1 cellular context compared by ENCODE assay signal in the genomic region with DNA sequence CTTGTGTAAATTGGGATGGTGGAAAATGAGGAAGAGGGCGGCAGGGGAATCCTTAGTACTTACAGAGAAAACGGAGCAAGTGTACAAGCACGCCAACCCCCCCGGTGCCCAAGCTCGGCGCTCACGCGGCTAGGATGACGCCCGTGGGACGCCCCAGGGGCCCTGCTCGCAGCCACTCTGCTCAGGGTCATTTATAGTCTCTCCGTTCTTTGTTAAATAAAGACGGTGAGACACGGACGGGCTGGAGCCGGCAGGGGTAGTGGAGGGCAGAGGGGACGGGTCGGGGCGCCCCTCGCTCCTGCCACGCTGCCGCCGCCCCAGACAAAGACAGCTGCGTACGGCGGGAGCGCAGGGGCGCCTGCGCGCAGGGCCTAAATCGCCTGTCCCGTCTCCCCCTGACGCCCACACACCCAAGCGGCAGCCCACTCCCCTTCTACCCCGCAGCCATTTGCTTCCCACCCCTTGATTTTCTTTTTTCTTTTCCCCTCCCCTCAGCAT.
A peak's percentile ranks its signal among the peaks of the same experiment; 100 is the strongest.
TF ChIP-seq lines count a peak whose summit lies in the region.

No MANE protein-coding gene starts in this region.

TF ChIP-seq in HEK293, 187 proteins besides CTCF, POLR2A, EP300 and RAD21 (continued from another document):
- TF ChIP-seq, protein P1, sequence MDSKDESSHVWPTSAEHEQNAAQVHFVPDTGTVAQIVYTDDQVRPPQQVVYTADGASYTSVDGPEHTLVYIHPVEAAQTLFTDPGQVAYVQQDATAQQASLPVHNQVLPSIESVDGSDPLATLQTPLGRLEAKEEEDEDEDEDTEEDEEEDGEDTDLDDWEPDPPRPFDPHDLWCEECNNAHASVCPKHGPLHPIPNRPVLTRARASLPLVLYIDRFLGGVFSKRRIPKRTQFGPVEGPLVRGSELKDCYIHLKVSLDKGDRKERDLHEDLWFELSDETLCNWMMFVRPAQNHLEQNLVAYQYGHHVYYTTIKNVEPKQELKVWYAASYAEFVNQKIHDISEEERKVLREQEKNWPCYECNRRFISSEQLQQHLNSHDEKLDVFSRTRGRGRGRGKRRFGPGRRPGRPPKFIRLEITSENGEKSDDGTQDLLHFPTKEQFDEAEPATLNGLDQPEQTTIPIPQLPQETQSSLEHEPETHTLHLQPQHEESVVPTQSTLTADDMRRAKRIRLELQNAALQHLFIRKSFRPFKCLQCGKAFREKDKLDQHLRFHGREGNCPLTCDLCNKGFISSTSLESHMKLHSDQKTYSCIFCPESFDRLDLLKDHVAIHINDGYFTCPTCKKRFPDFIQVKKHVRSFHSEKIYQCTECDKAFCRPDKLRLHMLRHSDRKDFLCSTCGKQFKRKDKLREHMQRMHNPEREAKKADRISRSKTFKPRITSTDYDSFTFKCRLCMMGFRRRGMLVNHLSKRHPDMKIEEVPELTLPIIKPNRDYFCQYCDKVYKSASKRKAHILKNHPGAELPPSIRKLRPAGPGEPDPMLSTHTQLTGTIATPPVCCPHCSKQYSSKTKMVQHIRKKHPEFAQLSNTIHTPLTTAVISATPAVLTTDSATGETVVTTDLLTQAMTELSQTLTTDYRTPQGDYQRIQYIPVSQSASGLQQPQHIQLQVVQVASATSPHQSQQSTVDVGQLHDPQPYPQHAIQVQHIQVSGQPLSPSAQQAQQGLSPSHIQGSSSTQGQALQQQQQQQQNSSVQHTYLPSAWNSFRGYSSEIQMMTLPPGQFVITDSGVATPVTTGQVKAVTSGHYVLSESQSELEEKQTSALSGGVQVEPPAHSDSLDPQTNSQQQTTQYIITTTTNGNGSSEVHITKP (tag by site-specific recombination; IDR thresholded peaks at IDR 0.05), result peak; percentile 81
- TF ChIP-seq ZFHX2 (tag by site-specific recombination; conservative IDR thresholded peaks at IDR 0.05), result peak; percentile 91
- peak; percentile 45; the same call in 1 of the 2 replicates for TF ChIP-seq ZNF660 (tag by site-specific recombination; IDR thresholded peaks at IDR 0.05)
- peak; percentile 79 for TF ChIP-seq KLF16 (tag by site-specific recombination; IDR thresholded peaks at IDR 0.05)
- TF ChIP-seq, protein P2, sequence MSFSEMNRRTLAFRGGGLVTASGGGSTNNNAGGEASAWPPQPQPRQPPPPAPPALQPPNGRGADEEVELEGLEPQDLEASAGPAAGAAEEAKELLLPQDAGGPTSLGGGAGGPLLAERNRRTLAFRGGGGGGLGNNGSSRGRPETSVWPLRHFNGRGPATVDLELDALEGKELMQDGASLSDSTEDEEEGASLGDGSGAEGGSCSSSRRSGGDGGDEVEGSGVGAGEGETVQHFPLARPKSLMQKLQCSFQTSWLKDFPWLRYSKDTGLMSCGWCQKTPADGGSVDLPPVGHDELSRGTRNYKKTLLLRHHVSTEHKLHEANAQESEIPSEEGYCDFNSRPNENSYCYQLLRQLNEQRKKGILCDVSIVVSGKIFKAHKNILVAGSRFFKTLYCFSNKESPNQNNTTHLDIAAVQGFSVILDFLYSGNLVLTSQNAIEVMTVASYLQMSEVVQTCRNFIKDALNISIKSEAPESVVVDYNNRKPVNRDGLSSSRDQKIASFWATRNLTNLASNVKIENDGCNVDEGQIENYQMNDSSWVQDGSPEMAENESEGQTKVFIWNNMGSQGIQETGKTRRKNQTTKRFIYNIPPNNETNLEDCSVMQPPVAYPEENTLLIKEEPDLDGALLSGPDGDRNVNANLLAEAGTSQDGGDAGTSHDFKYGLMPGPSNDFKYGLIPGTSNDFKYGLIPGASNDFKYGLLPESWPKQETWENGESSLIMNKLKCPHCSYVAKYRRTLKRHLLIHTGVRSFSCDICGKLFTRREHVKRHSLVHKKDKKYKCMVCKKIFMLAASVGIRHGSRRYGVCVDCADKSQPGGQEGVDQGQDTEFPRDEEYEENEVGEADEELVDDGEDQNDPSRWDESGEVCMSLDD (tag by site-specific recombination; IDR thresholded peaks at IDR 0.05), result 0 out of 2 replicates have a peak, but pooled peaks have one; percentile 39
- 0 out of 2 replicates have a peak, but pooled peaks have one; percentile 28 for TF ChIP-seq SP3 (tag by site-specific recombination; IDR thresholded peaks at IDR 0.05)
- TF ChIP-seq BCL11A (tag by site-specific recombination; IDR thresholded peaks at IDR 0.05; ENCODE audit: low read depth), result no peak
- peak; percentile 90 for TF ChIP-seq ZNF335 (tag by site-specific recombination; conservative IDR thresholded peaks at IDR 0.05)
- peak; percentile 96 for TF ChIP-seq ZBTB8A (tag by site-specific recombination; IDR thresholded peaks at IDR 0.05)
- TF ChIP-seq, protein P3, sequence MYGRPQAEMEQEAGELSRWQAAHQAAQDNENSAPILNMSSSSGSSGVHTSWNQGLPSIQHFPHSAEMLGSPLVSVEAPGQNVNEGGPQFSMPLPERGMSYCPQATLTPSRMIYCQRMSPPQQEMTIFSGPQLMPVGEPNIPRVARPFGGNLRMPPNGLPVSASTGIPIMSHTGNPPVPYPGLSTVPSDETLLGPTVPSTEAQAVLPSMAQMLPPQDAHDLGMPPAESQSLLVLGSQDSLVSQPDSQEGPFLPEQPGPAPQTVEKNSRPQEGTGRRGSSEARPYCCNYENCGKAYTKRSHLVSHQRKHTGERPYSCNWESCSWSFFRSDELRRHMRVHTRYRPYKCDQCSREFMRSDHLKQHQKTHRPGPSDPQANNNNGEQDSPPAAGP (tag by site-specific recombination; IDR thresholded peaks at IDR 0.05), result no peak
- TF ChIP-seq EGR2 (tag by site-specific recombination; IDR thresholded peaks at IDR 0.05; ENCODE audit: low read depth), result peak; percentile 83
- 0 out of 2 replicates have a peak, but pooled peaks have one; percentile 19 for TF ChIP-seq KLF10 (tag by site-specific recombination; IDR thresholded peaks at IDR 0.05)
- TF ChIP-seq ZSCAN30 (tag by site-specific recombination; IDR thresholded peaks at IDR 0.05), result 0 out of 2 replicates have a peak, but pooled peaks have one; percentile 14
- TF ChIP-seq ZNF121 (tag by site-specific recombination; IDR thresholded peaks at IDR 0.05), result no peak
- TF ChIP-seq GLIS1 (tag by site-specific recombination; IDR thresholded peaks at IDR 0.05), result peak; percentile 45; the same call in 1 of the 2 replicates
- TF ChIP-seq ZNF561 (tag by site-specific recombination; IDR thresholded peaks at IDR 0.05; ENCODE audit: borderline replicate concordance), result peak; percentile 71; the same call in 1 of the 2 replicates
- TF ChIP-seq GLIS2 (tag by site-specific recombination; IDR thresholded peaks at IDR 0.05), result peak; percentile 60; the same call in 1 of the 2 replicates
- peak; percentile 72 for TF ChIP-seq ZXDB (tag by site-specific recombination; IDR thresholded peaks at IDR 0.05)
- TF ChIP-seq, protein P4, sequence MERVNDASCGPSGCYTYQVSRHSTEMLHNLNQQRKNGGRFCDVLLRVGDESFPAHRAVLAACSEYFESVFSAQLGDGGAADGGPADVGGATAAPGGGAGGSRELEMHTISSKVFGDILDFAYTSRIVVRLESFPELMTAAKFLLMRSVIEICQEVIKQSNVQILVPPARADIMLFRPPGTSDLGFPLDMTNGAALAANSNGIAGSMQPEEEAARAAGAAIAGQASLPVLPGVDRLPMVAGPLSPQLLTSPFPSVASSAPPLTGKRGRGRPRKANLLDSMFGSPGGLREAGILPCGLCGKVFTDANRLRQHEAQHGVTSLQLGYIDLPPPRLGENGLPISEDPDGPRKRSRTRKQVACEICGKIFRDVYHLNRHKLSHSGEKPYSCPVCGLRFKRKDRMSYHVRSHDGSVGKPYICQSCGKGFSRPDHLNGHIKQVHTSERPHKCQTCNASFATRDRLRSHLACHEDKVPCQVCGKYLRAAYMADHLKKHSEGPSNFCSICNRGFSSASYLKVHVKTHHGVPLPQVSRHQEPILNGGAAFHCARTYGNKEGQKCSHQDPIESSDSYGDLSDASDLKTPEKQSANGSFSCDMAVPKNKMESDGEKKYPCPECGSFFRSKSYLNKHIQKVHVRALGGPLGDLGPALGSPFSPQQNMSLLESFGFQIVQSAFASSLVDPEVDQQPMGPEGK (tag by site-specific recombination; IDR thresholded peaks at IDR 0.05), result peak; percentile 70; the same call in 1 of the 2 replicates
- TF ChIP-seq ZBTB17 (tag by site-specific recombination; IDR thresholded peaks at IDR 0.05), result peak; percentile 97
- TF ChIP-seq, protein P5, sequence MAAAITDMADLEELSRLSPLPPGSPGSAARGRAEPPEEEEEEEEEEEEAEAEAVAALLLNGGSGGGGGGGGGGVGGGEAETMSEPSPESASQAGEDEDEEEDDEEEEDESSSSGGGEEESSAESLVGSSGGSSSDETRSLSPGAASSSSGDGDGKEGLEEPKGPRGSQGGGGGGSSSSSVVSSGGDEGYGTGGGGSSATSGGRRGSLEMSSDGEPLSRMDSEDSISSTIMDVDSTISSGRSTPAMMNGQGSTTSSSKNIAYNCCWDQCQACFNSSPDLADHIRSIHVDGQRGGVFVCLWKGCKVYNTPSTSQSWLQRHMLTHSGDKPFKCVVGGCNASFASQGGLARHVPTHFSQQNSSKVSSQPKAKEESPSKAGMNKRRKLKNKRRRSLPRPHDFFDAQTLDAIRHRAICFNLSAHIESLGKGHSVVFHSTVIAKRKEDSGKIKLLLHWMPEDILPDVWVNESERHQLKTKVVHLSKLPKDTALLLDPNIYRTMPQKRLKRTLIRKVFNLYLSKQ (tag by site-specific recombination; IDR thresholded peaks at IDR 0.05; ENCODE audit: borderline replicate concordance), result no peak
- TF ChIP-seq ZIC2 (tag by site-specific recombination; IDR thresholded peaks at IDR 0.05), result peak; percentile 18; the same call in 1 of the 2 replicates
- TF ChIP-seq, protein P6, sequence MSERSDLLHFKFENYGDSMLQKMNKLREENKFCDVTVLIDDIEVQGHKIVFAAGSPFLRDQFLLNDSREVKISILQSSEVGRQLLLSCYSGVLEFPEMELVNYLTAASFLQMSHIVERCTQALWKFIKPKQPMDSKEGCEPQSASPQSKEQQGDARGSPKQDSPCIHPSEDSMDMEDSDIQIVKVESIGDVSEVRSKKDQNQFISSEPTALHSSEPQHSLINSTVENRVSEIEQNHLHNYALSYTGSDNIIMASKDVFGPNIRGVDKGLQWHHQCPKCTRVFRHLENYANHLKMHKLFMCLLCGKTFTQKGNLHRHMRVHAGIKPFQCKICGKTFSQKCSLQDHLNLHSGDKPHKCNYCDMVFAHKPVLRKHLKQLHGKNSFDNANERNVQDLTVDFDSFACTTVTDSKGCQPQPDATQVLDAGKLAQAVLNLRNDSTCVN (tag by site-specific recombination; optimal IDR thresholded peaks at IDR 0.05), result peak; percentile 56
